8 cellular contexts compared by ENCODE assay signal in genomic region chr12:54723653-54724256, GRCh38.
DNase-seq lines count a peak whose midpoint lies in the region; ATAC-seq and TF ChIP-seq lines count a peak whose summit lies in the region.

No MANE protein-coding gene starts in this region.

- no peak overlapping the region for H4K8ac ChIP-seq in neuronal stem cell (ENCODE audit: low read depth, low read length)

- POLR2A ChIA-PET in CD8-positive, alpha-beta T cell (lab: Charles Lee): interaction anchor here (1.0 to 1.5 kb wide), 4 partner anchors 11 to 260 kb away, joined by 3 to 5 read pairs (median 4); no protein-coding TSS in a partner anchor

- H2AK5ac ChIP-seq in neuronal stem cell (ENCODE audit: low read depth, low read length): no peak overlapping the region

- no peak overlapping the region for H4K91ac ChIP-seq in neuronal stem cell (ENCODE audit: low read depth, low read length, poor library complexity)

- H3K4me1 ChIP-seq in CD8-positive, alpha-beta T cell (ENCODE audit: insufficient read depth, low read length): peaks cover 10% of the 10 kb centered on the region
- H3K4me1 ChIP-seq in mucosa of descending colon (ENCODE audit: low read depth): no peaks in the 10 kb centered on the region
- H3K4me1 ChIP-seq in neuronal stem cell (ENCODE audit: control insufficient read depth in 2 of 2, insufficient read depth in 1 of 2, low read depth in 1 of 2, low read length in 2 of 2): peaks cover 0 to 2% of the 10 kb centered on the region in 2 donors

- H3K18ac ChIP-seq in neuronal stem cell (ENCODE audit: low read length): no peak overlapping the region

- intact Hi-C loops in CD8-positive, alpha-beta T cell (cut with DNase I, micrococcal nuclease): loop anchor here (1.0 kb wide), 2 partner anchors 235 to 350 kb away; no protein-coding TSS in a partner anchor
- intact Hi-C loops in mucosa of descending colon (cut with DNase I, micrococcal nuclease): no loop called here

- peak; percentile 72 for ATAC-seq in CD8-positive, alpha-beta T cell
- ATAC-seq in GM18511 (IDR thresholded peaks at IDR 0.05; ENCODE audit: unreplicated experiment) (peak; percentile 73), mucosa of descending colon (no peak), GM19023 (IDR thresholded peaks at IDR 0.05; ENCODE audit: unreplicated experiment) (no peak)

- H3K27me3 ChIP-seq in CD8-positive, alpha-beta T cell (ENCODE audit: insufficient read depth, low read length): no peaks in the 10 kb centered on the region
- no peaks in the 10 kb centered on the region for H3K27me3 ChIP-seq in neuronal stem cell (ENCODE audit: control insufficient read depth in 3 of 3, insufficient read depth in 3 of 3, low read depth in 1 of 3, low read length in 3 of 3)

- H3K27ac Mint-ChIP-seq in CD8-positive, alpha-beta T cell: no peak overlapping the region

- no peak overlapping the region for H2BK120ac ChIP-seq in neuronal stem cell (ENCODE audit: low read depth, low read length)

- CTCF ChIA-PET in CD8-positive, alpha-beta T cell (lab: Charles Lee): interaction anchor here (0.7 to 2.4 kb wide), 22 partner anchors 8 to 353 kb away, joined by 3 to 36 read pairs (median 5); partner anchors contain the start of gene MUCL1

- H3K9me3 Mint-ChIP-seq in CD8-positive, alpha-beta T cell: no peaks in the 10 kb centered on the region

- no peak overlapping the region for H3K27ac ChIP-seq in CD8-positive, alpha-beta T cell (ENCODE audit: low read depth, low read length)
- no peak overlapping the region for H3K27ac ChIP-seq in neuronal stem cell (replicated peaks; ENCODE audit: low read length)

- H2BK12ac ChIP-seq in neuronal stem cell (ENCODE audit: low read length): no peak overlapping the region

- no peak overlapping the region for H3K14ac ChIP-seq in neuronal stem cell (ENCODE audit: low read length)

- H2BK5ac ChIP-seq in neuronal stem cell (ENCODE audit: low read length): no peak overlapping the region

- no peak overlapping the region for H2BK15ac ChIP-seq in neuronal stem cell (ENCODE audit: low read length)

- peak in 3 of 7 experiments; percentile 10 to 26 (median 18) for DNase-seq in CD8-positive, alpha-beta T cell
- DNase-seq in M059J (ENCODE audit: low read depth) (peak; percentile 18), astrocyte of the spinal cord (ENCODE audit: low read depth, low spot score) (no peak), mucosa of descending colon (peak in 1 of 3 donors; percentile 10), hippocampal formation (lab: John Stamatoyannopoulos, UW) (no peak), neuronal stem cell (ENCODE audit: low spot score) (no peak)

- H3K9me3 ChIP-seq in CD8-positive, alpha-beta T cell (ENCODE audit: low read length): no peaks in the 10 kb centered on the region
- no peaks in the 10 kb centered on the region for H3K9me3 ChIP-seq in mucosa of descending colon
- peaks cover 0 to 3% of the 10 kb centered on the region in 2 donors for H3K9me3 ChIP-seq in neuronal stem cell (replicated peaks in 1 of 2; ENCODE audit: control insufficient read depth in 2 of 2, insufficient read depth in 1 of 2, low read depth in 1 of 2, low read length in 2 of 2)

- peaks cover 18% of the 10 kb centered on the region for H3K4me1 Mint-ChIP-seq in CD8-positive, alpha-beta T cell (ENCODE audit: low read depth)

- H3K9ac ChIP-seq in neuronal stem cell (ENCODE audit: low read depth, low read length, poor library complexity): no peak overlapping the region

- peaks cover 6% of the 10 kb centered on the region for H3K27me3 Mint-ChIP-seq in CD8-positive, alpha-beta T cell (ENCODE audit: low read depth)

- H2AFZ ChIP-seq in neuronal stem cell (ENCODE audit: low read length): no peak overlapping the region

- WGBS in neuronal stem cell (ENCODE audit: extremely low coverage in 2 of 2, insufficient read length in 2 of 2, insufficient replicate concordance in 1 of 2), 2 donors: no CpG with 5 or more reads among the region's 2 CpGs

- no peak overlapping the region for H3K4ac ChIP-seq in neuronal stem cell (ENCODE audit: low read length)

- H3K36me3 Mint-ChIP-seq in CD8-positive, alpha-beta T cell: no peaks in the 10 kb centered on the region

- no peak overlapping the region for H3K4me2 ChIP-seq in neuronal stem cell (ENCODE audit: insufficient read depth, low read length, poor library complexity, severe bottlenecking)

- no peaks in the 10 kb centered on the region for H3K79me1 ChIP-seq in neuronal stem cell (ENCODE audit: low read depth, low read length)

- peak; percentile 67 for TF ChIP-seq CTCF in CD8-positive, alpha-beta T cell (IDR thresholded peaks at IDR 0.05)
- TF ChIP-seq CTCF in astrocyte of the spinal cord (IDR thresholded peaks at IDR 0.05; ENCODE audit: low read depth, low read length) (peak; percentile 66), mucosa of descending colon (IDR thresholded peaks at IDR 0.05) (peak; percentile 27)

- in situ Hi-C loops in astrocyte of the spinal cord (cut with HindIII; ENCODE audit: low sequenced_read_pairs): no loop called here

- H3K4me3 Mint-ChIP-seq in CD8-positive, alpha-beta T cell: no peak overlapping the region

- no peaks in the 10 kb centered on the region for H3K36me3 ChIP-seq in CD8-positive, alpha-beta T cell (ENCODE audit: insufficient read depth, low read length)
- no peaks in the 10 kb centered on the region for H3K36me3 ChIP-seq in mucosa of descending colon (ENCODE audit: low read depth)
- no peaks in the 10 kb centered on the region for H3K36me3 ChIP-seq in neuronal stem cell (replicated peaks in 1 of 2; ENCODE audit: control insufficient read depth in 2 of 2, insufficient read depth in 2 of 2, low read length in 2 of 2)

- no peak overlapping the region for H3K4me3 ChIP-seq in CD8-positive, alpha-beta T cell (ENCODE audit: low read depth, low read length)
- H3K4me3 ChIP-seq in astrocyte of the spinal cord (ENCODE audit: low read depth, low read length): no peak overlapping the region
- H3K4me3 ChIP-seq in mucosa of descending colon: no peak overlapping the region
- H3K4me3 ChIP-seq in neuronal stem cell (ENCODE audit: low read length in 2 of 2): no peak overlapping the region

- no peak overlapping the region for H3K23ac ChIP-seq in neuronal stem cell (ENCODE audit: low read depth, low read length, poor library complexity)

Comparison
In these comparisons a context has a peak if more than half of its experiments do, and no peak if none do; other contexts are left out.
1. ATAC-seq: peak in CD8-positive, alpha-beta T cell (single experiment) and GM18511 (single experiment); none in mucosa of descending colon (single experiment) and GM19023 (single experiment).
2. intact Hi-C loops: an anchor here in CD8-positive, alpha-beta T cell (1.0 kb wide); none called in mucosa of descending colon.
3. Peak in every context shown above with its lines, with median percentiles within 50 percentile points of each other: CTCF ChIP-seq.